Comparison of ENCODE assay signal across 1 cellular context in the genomic region with DNA sequence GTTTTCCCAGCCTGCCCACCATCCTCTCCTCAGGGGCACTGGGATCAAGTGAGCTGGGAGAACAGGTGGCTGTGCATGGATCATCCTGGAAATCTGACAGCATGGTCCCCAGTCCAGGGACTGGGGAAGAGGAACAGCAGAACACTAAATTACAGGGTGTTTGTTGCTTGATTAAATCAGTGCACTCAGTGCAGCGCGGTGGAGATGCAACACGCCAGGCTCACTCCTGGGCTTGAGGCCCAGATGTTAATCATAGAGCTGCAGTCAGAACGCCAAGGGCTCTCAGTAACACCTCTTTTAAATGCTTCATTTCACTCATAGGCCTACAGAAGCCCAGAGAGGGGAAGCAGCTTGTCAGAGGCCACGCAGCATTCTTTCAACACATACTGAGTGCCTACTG.
TF ChIP-seq lines count a peak whose summit lies in the region.

No MANE protein-coding gene starts in this region.

TF ChIP-seq in WTC11, 78 proteins besides CTCF, POLR2A, EP300 and RAD21 (continued from another document):
- TF ChIP-seq MLX (CRISPR knock-in tag; IDR thresholded peaks at IDR 0.05): no peak
- no peak for TF ChIP-seq NFE2L1 (CRISPR knock-in tag; IDR thresholded peaks at IDR 0.05)
- no peak for TF ChIP-seq NFATC4 (CRISPR knock-in tag; IDR thresholded peaks at IDR 0.05)
- TF ChIP-seq TEAD1 (CRISPR knock-in tag; IDR thresholded peaks at IDR 0.05): no peak
- TF ChIP-seq ZNF121 (CRISPR knock-in tag; IDR thresholded peaks at IDR 0.05): no peak
- no peak for TF ChIP-seq ZNF423 (CRISPR knock-in tag; IDR thresholded peaks at IDR 0.05)
- TF ChIP-seq PRRX2 (CRISPR knock-in tag; IDR thresholded peaks at IDR 0.05): no peak
- no peak for TF ChIP-seq ZBTB21 (CRISPR knock-in tag; IDR thresholded peaks at IDR 0.05; ENCODE audit: borderline replicate concordance)
- TF ChIP-seq SMAD4 (CRISPR knock-in tag; IDR thresholded peaks at IDR 0.05): no peak
- no peak for TF ChIP-seq ZNF671 (CRISPR knock-in tag; IDR thresholded peaks at IDR 0.05)
- TF ChIP-seq, protein P1, sequence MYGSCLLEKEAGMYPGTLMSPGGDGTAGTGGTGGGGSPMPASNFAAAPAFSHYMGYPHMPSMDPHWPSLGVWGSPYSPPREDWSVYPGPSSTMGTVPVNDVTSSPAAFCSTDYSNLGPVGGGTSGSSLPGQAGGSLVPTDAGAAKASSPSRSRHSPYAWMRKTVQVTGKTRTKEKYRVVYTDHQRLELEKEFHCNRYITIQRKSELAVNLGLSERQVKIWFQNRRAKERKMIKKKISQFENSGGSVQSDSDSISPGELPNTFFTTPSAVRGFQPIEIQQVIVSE (CRISPR knock-in tag; IDR thresholded peaks at IDR 0.05; ENCODE audit: borderline replicate concordance): no peak
- TF ChIP-seq ZNF317 (CRISPR knock-in tag; IDR thresholded peaks at IDR 0.05; ENCODE audit: borderline replicate concordance, low read depth): no peak
- TF ChIP-seq IRF2 (CRISPR knock-in tag; IDR thresholded peaks at IDR 0.05; ENCODE audit: borderline replicate concordance, low read depth): no peak
- TF ChIP-seq HMGXB4 (CRISPR knock-in tag; IDR thresholded peaks at IDR 0.05): no peak
